8 cellular contexts compared by ENCODE assay signal in genomic region chr9:133737774-133738038, GRCh38. TPM values are rescaled to one million over a fixed set of nuclear protein-coding genes. Genes with fewer than 3 reads are reported as not detected.
DNase-seq lines count a peak whose midpoint lies in the region; ATAC-seq and TF ChIP-seq lines count a peak whose summit lies in the region.

No MANE protein-coding gene starts in this region.

- CTCF ChIA-PET in mammary epithelial cell (lab: Charles Lee; ENCODE audit: low non-redundant PET) = no interaction called here

- in situ Hi-C loops in mammary epithelial cell (cut with MboI; ENCODE audit: low sequenced_read_pairs in 2 of 2) = no loop called here

- H3K27me3 ChIP-seq in cardiac muscle cell (no peaks in the 10 kb centered on the region), mammary epithelial cell (ENCODE audit: insufficient read depth, low read length) (no peaks in the 10 kb centered on the region), mucosa of rectum (ENCODE audit: control insufficient read depth in 2 of 2, insufficient read depth in 2 of 2, low read length in 2 of 2) (peaks cover 0 to 5% of the 10 kb centered on the region in 2 donors), upper lobe of left lung (no peaks in the 10 kb centered on the region)

- H4K20me1 ChIP-seq in mammary epithelial cell (ENCODE audit: insufficient read depth, low read length) = no peaks in the 10 kb centered on the region

- no peak for ATAC-seq in upper lobe of left lung (ENCODE audit: low FRiP score in 2 of 2)
- no peak for ATAC-seq in GM19452 (IDR thresholded peaks at IDR 0.05; ENCODE audit: unreplicated experiment)
- no peak for ATAC-seq in GM19023 (IDR thresholded peaks at IDR 0.05; ENCODE audit: unreplicated experiment)

- 0% methylated on average over 4 of the region's 5 CpGs for WGBS in mammary epithelial cell (ENCODE audit: low coverage, missing lambda C conversion rate)
- 55 to 60% methylated on average over 2 to 5 of the region's 5 CpGs for WGBS in upper lobe of left lung, 2 donors

- H3K36me3 ChIP-seq in cardiac muscle cell (no peaks in the 10 kb centered on the region), mammary epithelial cell (ENCODE audit: insufficient read depth, low read length) (no peaks in the 10 kb centered on the region), mucosa of rectum (ENCODE audit: control insufficient read depth in 2 of 2, insufficient read depth in 2 of 2, low read length in 2 of 2) (no peaks in the 10 kb centered on the region), upper lobe of left lung (no peaks in the 10 kb centered on the region)

- no TSS peak for BruUV-seq in mammary epithelial cell (replicated peaks; lab: Mats Ljungman, UMichigan)

- TF ChIP-seq EP300 in upper lobe of left lung (IDR thresholded peaks at IDR 0.05) = no peak

- intact Hi-C loops in cardiac septum (cut with DNase I) (no loop called here), mammary epithelial cell (cut with micrococcal nuclease) (no loop called here)

- no peak for TF ChIP-seq POLR2A in upper lobe of left lung (IDR thresholded peaks at IDR 0.05)

- H3K9me3 ChIP-seq in cardiac muscle cell (ENCODE audit: low read depth) (no peaks in the 10 kb centered on the region), mammary epithelial cell (replicated peaks; ENCODE audit: insufficient read depth, low read length) (no peaks in the 10 kb centered on the region), mucosa of rectum (ENCODE audit: control insufficient read depth in 2 of 2, low read length in 2 of 2) (no peaks in the 10 kb centered on the region), upper lobe of left lung (no peaks in the 10 kb centered on the region)

- no peak overlapping the region for H3K9ac ChIP-seq in mammary epithelial cell (ENCODE audit: insufficient read depth, low read length)
- H3K9ac ChIP-seq in mucosa of rectum (ENCODE audit: low read depth in 1 of 2, low read length in 2 of 2) = no peak overlapping the region

- dilution Hi-C loops in mammary epithelial cell (cut with HindIII; ENCODE audit: low sequenced_read_pairs) = no loop called here

- DNase-seq in cardiac muscle cell (ENCODE audit: low read depth in 1 of 2, low spot score in 1 of 2) (no peak), cardiac septum (ENCODE audit: low spot score) (no peak), mammary epithelial cell (no peak), upper lobe of left lung (no peak)
- DNase-seq in activated CD8-positive, alpha-beta memory T cell treated with anti-CD3 and anti-CD28 coated beads for 24 hours = no peak

- peak overlapping the region; percentile 38 for H3K27ac ChIP-seq in cardiac muscle cell
- no peak overlapping the region for H3K27ac ChIP-seq in mammary epithelial cell (ENCODE audit: insufficient read depth, low read depth, low read length)
- H3K27ac ChIP-seq in mucosa of rectum (ENCODE audit: low read depth in 2 of 2, low read length in 2 of 2) = no peak overlapping the region
- H3K27ac ChIP-seq in upper lobe of left lung = peak overlapping the region in 1 of 4 donors; percentile 0

- peak overlapping the region; percentile 65 for H3K4me2 ChIP-seq in mammary epithelial cell (ENCODE audit: insufficient read depth, low read depth, low read length)

- no peaks in the 10 kb centered on the region for H3K79me2 ChIP-seq in mammary epithelial cell (ENCODE audit: insufficient read depth, low read length)

- H3K4me1 ChIP-seq in cardiac muscle cell (ENCODE audit: low read depth) (peaks cover 16% of the 10 kb centered on the region), mammary epithelial cell (ENCODE audit: insufficient read depth, low read length) (peaks cover 16% of the 10 kb centered on the region), mucosa of rectum (ENCODE audit: control insufficient read depth in 2 of 2, insufficient read depth in 2 of 2, low read length in 2 of 2) (peaks cover 0 to 7% of the 10 kb centered on the region in 2 donors), upper lobe of left lung (peaks cover 4 to 17% (median 14%) of the 10 kb centered on the region in 4 donors)

- no peak overlapping the region for H3K4me3 ChIP-seq in cardiac muscle cell
- H3K4me3 ChIP-seq in mammary epithelial cell (replicated peaks in 1 of 3; ENCODE audit: insufficient read depth in 1 of 3, low read depth in 2 of 3, low read length in 3 of 3) = peak overlapping the region in 1 of 3 experiments; percentile 17
- peak overlapping the region; percentile 50 to 54 for H3K4me3 ChIP-seq in mucosa of rectum (ENCODE audit: low read length in 2 of 2)
- peak overlapping the region in 3 of 4 donors; percentile 32 to 49 (median 48) for H3K4me3 ChIP-seq in upper lobe of left lung

- no peak for TF ChIP-seq CTCF in cardiac muscle cell (IDR thresholded peaks at IDR 0.05; ENCODE audit: low read depth, low read length)
- no peak for TF ChIP-seq CTCF in mammary epithelial cell (conservative IDR thresholded peaks at IDR 0.05 in 1 of 2, IDR thresholded peaks at IDR 0.05 in 1 of 2; ENCODE audit: extremely low read depth in 1 of 2, insufficient read depth in 1 of 2, low read depth in 1 of 2, low read length in 2 of 2)
- TF ChIP-seq CTCF in upper lobe of left lung (IDR thresholded peaks at IDR 0.05) = no peak

- no peak overlapping the region for H2AFZ ChIP-seq in mammary epithelial cell (ENCODE audit: low read depth, low read length)

RNA-seq across cellular contexts. Expression of gene SARDH, which starts 0.4 kb away (rescaled TPM):
- total RNA-seq in cardiac muscle cell (10.8 and 16.9 TPM in 2 replicates), cardiac septum (1.3 TPM), mammary epithelial cell (1 to 10 TPM in 1 of 2 donors, not detected in 1; 7.2 TPM), upper lobe of left lung (10 to 100 TPM in 2 of 6 donors, 1 to 10 TPM in 3, under 1 TPM in 1; 0.79 to 37.7 (median 4.2) TPM)
- polyA plus RNA-seq in cardiac muscle cell (6.0 and 8.5 TPM in 2 replicates), mammary epithelial cell (0.28 TPM)
- not detected for polyA minus RNA-seq in mammary epithelial cell
